ENCODE assay signal across 16 cellular contexts in genomic region chr9:126417684-126418083, GRCh38.
DNase-seq lines count a peak whose midpoint lies in the region; ATAC-seq and TF ChIP-seq lines count a peak whose summit lies in the region.
"Had no signal": no experiment of that assay in that cellular context is flagged by ENCODE, and none has a peak within 500 bp of the region (broad histone marks: within the 10 kb centered on the region; RNA-seq: fewer than 3 reads in every experiment).

No MANE protein-coding gene starts in this region.

- no peak overlapping the region for H3K4me2 ChIP-seq in SK-N-SH
- H3K4me2 ChIP-seq in KMS-11 = peak overlapping the region; percentile 98

- H3K36me3 ChIP-seq in SK-N-SH (replicated peaks in 1 of 2; ENCODE audit: control insufficient read depth in 1 of 2, insufficient read depth in 2 of 2, low read length in 1 of 2) (peaks cover 0 to 5% of the 10 kb centered on the region in 2 experiments), KMS-11 (ENCODE audit: insufficient read depth) (no peaks in the 10 kb centered on the region), brain microvascular endothelial cell (replicated peaks) (no peaks in the 10 kb centered on the region)
- H3K36me3 ChIP-seq: SJSA1 had no signal

- POLR2A ChIA-PET in SK-N-SH (lab: Yijun Ruan, JAX) = no interaction called here

- H4K20me1 ChIP-seq in SK-N-SH (ENCODE audit: insufficient read depth) (no peaks in the 10 kb centered on the region), KMS-11 (ENCODE audit: insufficient read depth) (no peaks in the 10 kb centered on the region)

- no peaks in the 10 kb centered on the region for H3F3A ChIP-seq in SK-N-SH (replicated peaks; ENCODE audit: insufficient read depth)

- in situ Hi-C loops in brain microvascular endothelial cell (cut with HindIII; ENCODE audit: low pct_ligation_motif_present, low sequenced_read_pairs) = no loop called here

- ATAC-seq in SK-N-SH treated with all-trans-retinoic acid at 6 μM for 48 hours (no peak), HG02970 (IDR thresholded peaks at IDR 0.05; ENCODE audit: low FRiP score, unreplicated experiment) (no peak)
- ATAC-seq: HCT116 had no signal

- H3K9me3 ChIP-seq in SK-N-SH = no peaks in the 10 kb centered on the region
- H3K9me3 ChIP-seq: SJSA1 had no signal

- TF ChIP-seq RAD21 in SK-N-SH (IDR thresholded peaks at IDR 0.05; ENCODE audit: low read length) = no peak

- no peak overlapping the region for H3K4me3 Mint-ChIP-seq in brain

- no peak overlapping the region for H2AFZ ChIP-seq in SK-N-SH (ENCODE audit: low read depth)
- no peak overlapping the region for H2AFZ ChIP-seq in KMS-11 (ENCODE audit: low read depth)

- WGBS in SK-N-SH (ENCODE audit: low lambda C conversion rate) = 100% methylated on average over 2 of the region's 2 CpGs

- H3K9ac ChIP-seq in SK-N-SH (no peak overlapping the region), KMS-11 (0 out of 2 replicates have a peak overlapping the region, but pooled peaks have one; percentile 6)

- H3K27ac Mint-ChIP-seq in brain = peak overlapping the region in 3 of 5 experiments; percentile 34 to 89 (median 59)

- H3K4me3 ChIP-seq in SK-N-SH (ENCODE audit: low read depth in 2 of 2, low read length in 1 of 2) = no peak overlapping the region
- H3K4me3 ChIP-seq in KMS-11 (IDR thresholded peaks at IDR 0.05; ENCODE audit: insufficient read depth, low read depth, low read length) = no peak overlapping the region
- H3K4me3 ChIP-seq in brain microvascular endothelial cell (ENCODE audit: low read depth, low read length) = no peak overlapping the region
- H3K4me3 ChIP-seq: SJSA1 had no signal

- TF ChIP-seq CTCF in SK-N-SH (IDR thresholded peaks at IDR 0.05) = no peak
- TF ChIP-seq CTCF in KMS-11 (conservative IDR thresholded peaks at IDR 0.05; ENCODE audit: low read depth, low read length) = no peak
- no peak for TF ChIP-seq CTCF in brain (conservative IDR thresholded peaks at IDR 0.05)
- TF ChIP-seq CTCF in brain microvascular endothelial cell (IDR thresholded peaks at IDR 0.05; ENCODE audit: low read depth, low read length, missing control alignments) = no peak

- no peaks in the 10 kb centered on the region for H3K9me2 ChIP-seq in SK-N-SH

- H3K79me2 ChIP-seq in SK-N-SH (ENCODE audit: insufficient read depth) (no peaks in the 10 kb centered on the region), KMS-11 (ENCODE audit: insufficient read depth, low read depth) (no peaks in the 10 kb centered on the region)

- peaks cover 76% of the 10 kb centered on the region for H3K4me1 Mint-ChIP-seq in brain

- TF ChIP-seq EP300 in SK-N-SH (IDR thresholded peaks at IDR 0.05; ENCODE audit: borderline replicate concordance in 1 of 2, low read depth in 1 of 2, low read length in 1 of 2) = no peak

- DNase-seq in SK-N-SH = no peak
- DNase-seq in brain microvascular endothelial cell = no peak
- DNase-seq in NCI-H146 treated with DMSO at 0.1 percent for 48 hours (lab: John Stamatoyannopoulos, UW; ENCODE audit: unreplicated experiment) = no peak
- DNase-seq: GF-D8, Karpas-422, NCI-H446 treated with DMSO at 0.1 percent for 48 hours, NCI-H526, NCI-H82, Right ventricle myocardium superior, RPMI8226 had no signal

- peaks cover 47% of the 10 kb centered on the region for H3K36me3 Mint-ChIP-seq in brain

- H3K27ac ChIP-seq in SK-N-SH (ENCODE audit: low read depth in 2 of 2, low read length in 1 of 2) (no peak overlapping the region), KMS-11 (peak overlapping the region; percentile 36; the same call in 1 of the 2 replicates), brain microvascular endothelial cell (no peak overlapping the region)
- H3K27ac ChIP-seq: SJSA1 had no signal

- CTCF ChIA-PET in SK-N-SH (lab: Yijun Ruan, JAX) = interaction anchor here (1.1 to 3.2 kb wide), 3 partner anchors 19 to 82 kb away, joined by 4 to 18 read pairs (median 4); no protein-coding TSS in a partner anchor

- no peaks in the 10 kb centered on the region for H3K27me3 Mint-ChIP-seq in brain

- H3K27me3 ChIP-seq in SK-N-SH (ENCODE audit: insufficient read depth) (no peaks in the 10 kb centered on the region), KMS-11 (ENCODE audit: insufficient read depth, low read depth) (no peaks in the 10 kb centered on the region), brain microvascular endothelial cell (replicated peaks) (no peaks in the 10 kb centered on the region)
- H3K27me3 ChIP-seq: SJSA1 had no signal

- no peaks in the 10 kb centered on the region for H3K9me3 Mint-ChIP-seq in brain

- H3K4me1 ChIP-seq in SK-N-SH (ENCODE audit: control insufficient read depth in 1 of 2, insufficient read depth in 2 of 2, low read depth in 1 of 2, low read length in 1 of 2) = peaks cover 0 to 8% of the 10 kb centered on the region in 2 experiments; a peak in 2 of 4 replicates
- peaks cover 68% of the 10 kb centered on the region for H3K4me1 ChIP-seq in KMS-11 (ENCODE audit: low read depth, poor library complexity, severe bottlenecking)

TF ChIP-seq in SK-N-SH treated with all-trans-retinoic acid at 6 μM for 48 hours, 23 proteins besides CTCF, POLR2A, EP300 and RAD21:
- peak; percentile 93 for TF ChIP-seq ZFP3 (CRISPR knock-in tag; IDR thresholded peaks at IDR 0.05)
- TF ChIP-seq CSRNP3 (CRISPR knock-in tag; IDR thresholded peaks at IDR 0.05) = no peak
- TF ChIP-seq TOX (CRISPR knock-in tag; IDR thresholded peaks at IDR 0.05; ENCODE audit: borderline replicate concordance) = no peak

TF ChIP-seq in SK-N-SH, 30 proteins besides CTCF, POLR2A, EP300 and RAD21:
- TF ChIP-seq MXI1 (IDR thresholded peaks at IDR 0.05; ENCODE audit: low read depth, low read length) = no peak
- no peak for TF ChIP-seq RXRA (IDR thresholded peaks at IDR 0.05; ENCODE audit: borderline replicate concordance, low read depth)
- no peak for TF ChIP-seq RFX5 (IDR thresholded peaks at IDR 0.05; ENCODE audit: low read length)
- no peak for TF ChIP-seq FOXJ3 (CRISPR knock-in tag; IDR thresholded peaks at IDR 0.05)
- TF ChIP-seq CHD2 (IDR thresholded peaks at IDR 0.05; ENCODE audit: low read length, partially characterized antibody) = no peak
- no peak for TF ChIP-seq ELF1 (IDR thresholded peaks at IDR 0.05)
- TF ChIP-seq FOXM1 (IDR thresholded peaks at IDR 0.05; ENCODE audit: low read depth) = no peak
- TF ChIP-seq MAX (IDR thresholded peaks at IDR 0.05; ENCODE audit: low read depth) = no peak
- TF ChIP-seq RCOR1 (IDR thresholded peaks at IDR 0.05; ENCODE audit: low read length) = no peak
- no peak for TF ChIP-seq SIN3A (IDR thresholded peaks at IDR 0.05; ENCODE audit: borderline replicate concordance, low read depth, low read length)
- TF ChIP-seq NRF1 (IDR thresholded peaks at IDR 0.05; ENCODE audit: low read depth, low read length) = no peak
- TF ChIP-seq GATA2 (CRISPR knock-in tag; IDR thresholded peaks at IDR 0.05) = no peak
- TF ChIP-seq USF1 (IDR thresholded peaks at IDR 0.05; ENCODE audit: borderline replicate concordance, low read depth) = no peak
- no peak for TF ChIP-seq ZBTB33 (IDR thresholded peaks at IDR 0.05; ENCODE audit: borderline replicate concordance, low read depth)
